In the genomic region with DNA sequence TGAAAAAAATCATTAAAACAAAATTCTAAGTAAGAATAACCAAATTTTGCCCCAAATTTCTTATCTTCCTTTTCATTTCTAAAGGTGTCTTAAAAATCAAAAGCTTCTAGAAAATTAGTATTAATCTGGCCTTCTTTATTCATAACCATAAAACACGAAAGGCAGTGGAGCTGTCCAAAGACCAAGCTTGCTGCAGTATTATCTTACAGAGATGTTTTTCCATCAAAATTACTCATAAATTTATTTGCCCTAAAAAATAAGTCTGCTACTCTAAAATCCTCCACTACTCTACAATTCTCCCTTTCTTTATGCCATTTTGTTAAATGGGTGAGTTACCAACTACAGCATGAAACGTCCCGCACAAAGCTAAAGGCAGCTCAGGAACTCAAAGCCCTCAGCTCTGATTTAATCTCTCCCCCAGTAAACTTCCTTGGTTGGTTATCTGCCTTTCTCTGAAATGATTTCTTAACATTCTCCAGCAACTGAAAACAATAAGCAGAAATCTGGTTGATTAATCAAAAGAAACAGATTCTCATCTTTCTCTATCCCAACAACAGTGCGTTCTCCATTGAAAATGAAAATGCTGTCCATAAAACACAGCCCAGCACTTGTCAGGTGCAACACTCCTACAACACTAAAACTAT, we compare ENCODE assay signal across 18 cellular contexts. TPM values are rescaled to one million over a fixed set of nuclear protein-coding genes. Genes with fewer than 3 reads are reported as not detected.
A peak's percentile ranks its signal among the peaks of the same experiment; 100 is the strongest.
DNase-seq lines count a peak whose midpoint lies in the region; TF ChIP-seq lines count a peak whose summit lies in the region.
"Had no signal": no experiment of that assay in that cellular context is flagged by ENCODE, and none has a peak within 500 bp of the region (broad histone marks: within the 10 kb centered on the region; RNA-seq: fewer than 3 reads in every experiment).

No MANE protein-coding gene starts in this region.

- H2BK12ac ChIP-seq in trophoblast cell (ENCODE audit: low read length) = no peak overlapping the region

- H2AK5ac ChIP-seq in trophoblast cell (ENCODE audit: low read length) = no peak overlapping the region

- no peak overlapping the region for H3K23ac ChIP-seq in trophoblast cell (ENCODE audit: low read length)

- DNase-seq in HAP-1 (ENCODE audit: low spot score in 2 of 2) (no peak), NCI-H69 (lab: John Stamatoyannopoulos, UW) (peak; percentile 33), endodermal cell (no peak), trophoblast cell (peak; percentile 28 to 72), SKM-1 treated with dmso at 0.1 percent for 144 hours (lab: John Stamatoyannopoulos, UW; ENCODE audit: unreplicated experiment) (no peak), NAMALWA (ENCODE audit: low spot score) (no peak)
- DNase-seq in activated CD4-positive, alpha-beta T cell treated with anti-CD3 and anti-CD28 coated beads, Interleukin-2, amount 10 ng/mL, durations not matched to agents 24 days and 14 days = no peak
- DNase-seq: activated effector memory CD4-positive, alpha-beta T cell treated with Interleukin-2 at 50 U/mL for 16 hours; activated naive CD8-positive, alpha-beta T cell treated with anti-CD3 and anti-CD28 coated beads, Interleukin-2, amount 50 U/mL, for 24 hours; NCI-H2029; NCI-H446; nephron progenitor cell; small intestine; stimulated activated CD4-positive, alpha-beta T cell treated with anti-CD3 and anti-CD28 coated beads, Interleukin-2, amount 100 ng/mL, for 48 hours; stimulated activated naive CD8-positive, alpha-beta T cell treated with anti-CD3 and anti-CD28 coated beads, Interleukin-15, Interleukin-2, amounts not matched to agents 100 U/mL and 50 U/mL, for 24 hours; T-cell had no signal

- H3K14ac ChIP-seq in trophoblast cell (ENCODE audit: low read length) = no peak overlapping the region

- H3K9me3 ChIP-seq in HAP-1 = no peaks in the 10 kb centered on the region
- H3K9me3 ChIP-seq in endodermal cell (ENCODE audit: control insufficient read depth, low read length) = no peaks in the 10 kb centered on the region
- H3K9me3 ChIP-seq in trophoblast cell (ENCODE audit: insufficient read depth, low read depth, low read length) = no peaks in the 10 kb centered on the region

- H4K91ac ChIP-seq in trophoblast cell (ENCODE audit: low read depth, low read length) = no peak overlapping the region

- no peak overlapping the region for H3K4ac ChIP-seq in trophoblast cell (ENCODE audit: low read depth, low read length)

- no peak overlapping the region for H3K18ac ChIP-seq in trophoblast cell (ENCODE audit: low read length)

- no peak for TF ChIP-seq CTCF in endodermal cell (conservative IDR thresholded peaks at IDR 0.05)

- H3K9ac ChIP-seq in endodermal cell (ENCODE audit: extremely low read depth, low read length, poor library complexity, severe bottlenecking) (no peak overlapping the region), trophoblast cell (ENCODE audit: low read length) (no peak overlapping the region)

- H3K27me3 Mint-ChIP-seq in endodermal cell (ENCODE audit: insufficient read depth) = no peaks in the 10 kb centered on the region
- peaks cover 4% of the 10 kb centered on the region for H3K27me3 Mint-ChIP-seq in activated CD4-positive, alpha-beta T cell treated with anti-CD3 and anti-CD28 coated beads, Interleukin-2, amount 10 ng/mL, durations not matched to agents 24 days and 14 days
- H3K27me3 Mint-ChIP-seq: activated naive CD8-positive, alpha-beta T cell treated with anti-CD3 and anti-CD28 coated beads, Interleukin-2, amount 50 U/mL, for 24 hours; brain; T-cell; type B pancreatic cell had no signal

- H3K27me3 ChIP-seq in HAP-1 (ENCODE audit: low read depth) (no peaks in the 10 kb centered on the region), endodermal cell (ENCODE audit: control insufficient read depth, insufficient read depth, low read length, poor library complexity, severe bottlenecking) (no peaks in the 10 kb centered on the region), trophoblast cell (ENCODE audit: insufficient read depth, low read length) (no peaks in the 10 kb centered on the region)

- no peak overlapping the region for H2BK5ac ChIP-seq in trophoblast cell (ENCODE audit: low read depth, low read length, poor library complexity)

- H3K4me1 Mint-ChIP-seq in endodermal cell = peaks cover 9% of the 10 kb centered on the region
- H3K4me1 Mint-ChIP-seq in activated CD4-positive, alpha-beta T cell treated with anti-CD3 and anti-CD28 coated beads, Interleukin-2, amount 10 ng/mL, durations not matched to agents 24 days and 14 days = peaks cover 12% of the 10 kb centered on the region

- H3K9me3 Mint-ChIP-seq in endodermal cell = no peaks in the 10 kb centered on the region
- no peaks in the 10 kb centered on the region for H3K9me3 Mint-ChIP-seq in activated CD4-positive, alpha-beta T cell treated with anti-CD3 and anti-CD28 coated beads, Interleukin-2, amount 10 ng/mL, durations not matched to agents 24 days and 14 days
- H3K9me3 Mint-ChIP-seq: activated naive CD8-positive, alpha-beta T cell treated with anti-CD3 and anti-CD28 coated beads, Interleukin-2, amount 50 U/mL, for 24 hours; brain; nephron progenitor cell; T-cell; type B pancreatic cell had no signal

- H3K79me2 ChIP-seq in trophoblast cell (ENCODE audit: control insufficient read depth, insufficient read depth, low read length, poor library complexity) = no peaks in the 10 kb centered on the region

- intact Hi-C loops in activated CD4-positive, alpha-beta T cell treated with anti-CD3 and anti-CD28 coated beads, Interleukin-2, amount 10 ng/mL, durations not matched to agents 24 days and 14 days (cut with micrococcal nuclease) = no loop called here

- H3K4me3 ChIP-seq in HAP-1 = peak overlapping the region; percentile 1
- peak overlapping the region; percentile 87 for H3K4me3 ChIP-seq in endodermal cell (ENCODE audit: low read length)
- H3K4me3 ChIP-seq in trophoblast cell (ENCODE audit: low read depth, low read length) = no peak overlapping the region

- no peak overlapping the region for H2AFZ ChIP-seq in trophoblast cell (ENCODE audit: insufficient read depth, low read length, poor library complexity)

- no peaks in the 10 kb centered on the region for H3K36me3 Mint-ChIP-seq in endodermal cell (ENCODE audit: low read depth)
- H3K36me3 Mint-ChIP-seq in activated CD4-positive, alpha-beta T cell treated with anti-CD3 and anti-CD28 coated beads, Interleukin-2, amount 10 ng/mL, durations not matched to agents 24 days and 14 days (ENCODE audit: low read depth) = peaks cover 4% of the 10 kb centered on the region
- H3K36me3 Mint-ChIP-seq: brain, T-cell, type B pancreatic cell had no signal

- no peaks in the 10 kb centered on the region for H3K36me3 ChIP-seq in HAP-1 (replicated peaks)
- H3K36me3 ChIP-seq in endodermal cell (ENCODE audit: control insufficient read depth, insufficient read depth, low read length) = no peaks in the 10 kb centered on the region
- peaks cover 0 to 1% of the 10 kb centered on the region in 2 experiments for H3K36me3 ChIP-seq in trophoblast cell (ENCODE audit: control insufficient read depth in 1 of 2, insufficient read depth in 2 of 2, low read length in 2 of 2)

- H4K12ac ChIP-seq in trophoblast cell (ENCODE audit: low read depth, low read length) = no peak overlapping the region

- H3K4me1 ChIP-seq in HAP-1 (peaks cover 28% of the 10 kb centered on the region), endodermal cell (ENCODE audit: control insufficient read depth, insufficient read depth, low read length) (no peaks in the 10 kb centered on the region), trophoblast cell (ENCODE audit: control insufficient read depth in 1 of 2, insufficient read depth in 2 of 2, low read length in 2 of 2) (peaks cover 0 to 7% of the 10 kb centered on the region in 2 experiments)

- no peak overlapping the region for H3K4me3 Mint-ChIP-seq in endodermal cell
- H3K4me3 Mint-ChIP-seq in activated CD4-positive, alpha-beta T cell treated with anti-CD3 and anti-CD28 coated beads, Interleukin-2, amount 10 ng/mL, durations not matched to agents 24 days and 14 days = no peak overlapping the region
- H3K4me3 Mint-ChIP-seq: activated naive CD8-positive, alpha-beta T cell treated with anti-CD3 and anti-CD28 coated beads, Interleukin-2, amount 50 U/mL, for 24 hours; brain; T-cell had no signal

- 45 to 69% methylated on average over 2 to 4 of the region's 4 CpGs for WGBS in endodermal cell (ENCODE audit: insufficient coverage in 1 of 2, insufficient read length in 1 of 2), 2 experiments
- no CpG with 5 or more reads among the region's 4 CpGs for WGBS in trophoblast cell (ENCODE audit: extremely low coverage, insufficient coverage, insufficient read length)

- H3K79me1 ChIP-seq in trophoblast cell (ENCODE audit: low read length) = peaks cover 5% of the 10 kb centered on the region

- H2BK120ac ChIP-seq in trophoblast cell (ENCODE audit: insufficient read depth, low read length, poor library complexity) = no peak overlapping the region

- H3K27ac ChIP-seq in endodermal cell (ENCODE audit: low read depth, low read length) = no peak overlapping the region
- H3K27ac ChIP-seq in trophoblast cell (ENCODE audit: low read depth, low read length) = no peak overlapping the region

- in situ Hi-C loops in HAP-1 (cut with MboI; ENCODE audit: low sequenced_read_pairs) = no loop called here

- H3K4me2 ChIP-seq in trophoblast cell (ENCODE audit: low read length) = no peak overlapping the region

- no peak overlapping the region for H3K27ac Mint-ChIP-seq in endodermal cell
- H3K27ac Mint-ChIP-seq in activated CD4-positive, alpha-beta T cell treated with anti-CD3 and anti-CD28 coated beads, Interleukin-2, amount 10 ng/mL, durations not matched to agents 24 days and 14 days = no peak overlapping the region
- H3K27ac Mint-ChIP-seq: activated naive CD8-positive, alpha-beta T cell treated with anti-CD3 and anti-CD28 coated beads, Interleukin-2, amount 50 U/mL, for 24 hours; nephron progenitor cell; T-cell; type B pancreatic cell had no signal

- H4K8ac ChIP-seq in trophoblast cell (ENCODE audit: low read depth, low read length) = no peak overlapping the region

RNA-seq across cellular contexts. Expression of gene USP49, which starts 2.1 kb away (rescaled TPM):
- total RNA-seq in endodermal cell = 10 to 100 TPM; 14.0 to 18.9 TPM
- 17.2 TPM for polyA plus RNA-seq in endodermal cell (2013, experiment 1 of 2)
- polyA plus RNA-seq in endodermal cell (2013, experiment 2 of 2) = 14.8 TPM
- polyA plus RNA-seq in trophoblast cell (2013) = 3.4 TPM in 2 replicates
- 5.8 and 6.3 TPM in 2 replicates for total RNA-seq in activated CD4-positive, alpha-beta T cell treated with anti-CD3 and anti-CD28 coated beads, Interleukin-2, amount 10 ng/mL, durations not matched to agents 24 days and 14 days

RNA-seq across cellular contexts. Expression of gene MED20, which starts 27.9 kb away (rescaled TPM):
- total RNA-seq in endodermal cell = 10 to 100 TPM; 27.4 to 38.4 TPM
- 24.3 TPM for polyA plus RNA-seq in endodermal cell (2013, experiment 1 of 2)
- polyA plus RNA-seq in endodermal cell (2013, experiment 2 of 2) = 22.4 TPM
- polyA plus RNA-seq in trophoblast cell (2013) = 17.8 and 19.4 TPM in 2 replicates
- total RNA-seq in activated CD4-positive, alpha-beta T cell treated with anti-CD3 and anti-CD28 coated beads, Interleukin-2, amount 10 ng/mL, durations not matched to agents 24 days and 14 days = 21.9 and 22.8 TPM in 2 replicates

RNA-seq across cellular contexts. Expression of gene BYSL, which starts 28.3 kb away (rescaled TPM):
- total RNA-seq in endodermal cell = 10 to 100 TPM; 29.4 to 36.3 TPM
- polyA plus RNA-seq in endodermal cell (2013, experiment 1 of 2) = 35.8 TPM
- polyA plus RNA-seq in endodermal cell (2013, experiment 2 of 2) = 29.1 TPM
- polyA plus RNA-seq in trophoblast cell (2013) = 23.5 and 24.5 TPM in 2 replicates
- total RNA-seq in activated CD4-positive, alpha-beta T cell treated with anti-CD3 and anti-CD28 coated beads, Interleukin-2, amount 10 ng/mL, durations not matched to agents 24 days and 14 days = 79.6 and 81.4 TPM in 2 replicates

RNA-seq across cellular contexts. Expression of gene CCND3, which starts 48.6 kb away (rescaled TPM):
- 10 to 100 TPM in 1 of 2 donors, 1 to 10 TPM in 1; 8.5 to 11.7 TPM for total RNA-seq in endodermal cell
- polyA plus RNA-seq in endodermal cell (2013, experiment 1 of 2) = 16.0 TPM
- polyA plus RNA-seq in endodermal cell (2013, experiment 2 of 2) = 15.9 TPM
- polyA plus RNA-seq in trophoblast cell (2013) = 46.7 and 49.4 TPM in 2 replicates
- 483 and 491 TPM in 2 replicates for total RNA-seq in activated CD4-positive, alpha-beta T cell treated with anti-CD3 and anti-CD28 coated beads, Interleukin-2, amount 10 ng/mL, durations not matched to agents 24 days and 14 days

Comparison
In these comparisons a context has a peak if more than half of its experiments do, and no peak if none do; other contexts are left out.
1. DNase-seq: peak in NCI-H69 (single experiment) and trophoblast cell (2 of 2); none in HAP-1 (0 of 2), endodermal cell (single experiment), SKM-1 treated with dmso at 0.1 percent for 144 hours (single experiment), activated CD4-positive, alpha-beta T cell treated with anti-CD3 and anti-CD28 coated beads, Interleukin-2, amount 10 ng/mL, durations not matched to agents 24 days and 14 days (single experiment) and NAMALWA (single experiment).